1 cellular context compared by ENCODE assay signal in the genomic region with DNA sequence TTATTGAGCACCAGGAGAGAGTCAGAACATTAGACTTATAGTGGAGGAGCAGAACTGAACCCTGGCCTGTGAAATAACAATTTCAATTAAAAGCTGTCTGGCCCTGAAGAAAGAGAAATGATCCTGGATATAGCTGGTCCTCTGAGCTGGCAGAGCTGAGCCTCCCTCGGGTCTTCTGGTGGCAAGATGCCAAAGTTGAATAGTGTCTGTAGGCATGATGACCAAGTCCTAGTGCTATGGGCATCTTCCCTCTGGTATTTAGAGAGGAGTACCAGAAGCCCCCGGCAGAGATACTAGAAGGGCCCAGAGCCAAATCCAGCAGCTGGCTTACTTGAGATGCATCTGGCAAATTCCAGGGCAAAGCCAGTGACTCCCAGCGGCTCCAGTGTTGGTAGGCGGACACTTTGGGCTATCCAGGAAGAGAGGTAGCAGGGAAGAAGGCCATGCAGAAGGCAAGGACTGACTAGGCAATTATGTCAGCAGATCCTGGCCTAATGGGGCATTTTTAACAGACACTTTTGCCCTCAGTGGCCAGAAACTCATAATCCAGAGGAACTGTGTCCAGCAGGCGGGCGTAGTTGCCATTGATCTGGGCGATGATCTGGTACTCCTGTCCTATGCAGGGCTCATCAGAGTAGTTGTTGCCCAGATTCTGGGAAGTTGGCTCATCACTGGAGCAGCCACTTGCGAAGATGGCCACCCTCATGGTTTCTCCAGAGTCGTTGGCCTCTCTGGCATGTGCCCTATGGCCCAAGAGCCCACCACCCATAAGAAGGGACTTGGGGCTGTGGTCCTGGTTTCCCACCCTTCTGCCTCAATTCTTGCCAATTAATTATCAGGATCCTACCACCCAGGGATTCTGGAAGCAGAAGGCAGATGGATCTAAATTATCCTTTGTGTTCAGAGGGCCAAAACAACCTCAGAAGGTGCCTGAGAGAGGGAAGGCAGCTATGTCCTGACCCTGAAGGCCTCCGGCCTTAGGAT.
TF ChIP-seq lines count a peak whose summit lies in the region.

No MANE protein-coding gene starts in this region.

TF ChIP-seq in K562, 482 proteins besides CTCF, POLR2A, EP300 and RAD21 (continued from another document and continues in another):
- TF ChIP-seq ZNF280B (CRISPR knock-in tag; IDR thresholded peaks at IDR 0.05) (0 out of 2 replicates have a peak, but pooled peaks have one; percentile 46), BACH1 (tag; IDR thresholded peaks at IDR 0.05) (no peak), HNRNPLL (IDR thresholded peaks at IDR 0.05; ENCODE audit: low read depth, low read length, poor library complexity, severe bottlenecking) (no peak), SRSF3 (IDR thresholded peaks at IDR 0.05; ENCODE audit: insufficient read depth, low read length) (no peak), HDAC2 (IDR thresholded peaks at IDR 0.05) (no peak), MCM5 (IDR thresholded peaks at IDR 0.05; ENCODE audit: low read depth) (no peak), RFX5 (IDR thresholded peaks at IDR 0.05; ENCODE audit: low read depth, low read length) (no peak), U2AF2 (optimal IDR thresholded peaks at IDR 0.05; ENCODE audit: low read depth, low read length) (no peak), ZKSCAN1 (IDR thresholded peaks at IDR 0.05; ENCODE audit: low read depth, low read length) (no peak), HMG20B (CRISPR knock-in tag; IDR thresholded peaks at IDR 0.05) (peak; percentile 67; the same call in 1 of the 2 replicates), MBD1 (CRISPR knock-in tag; IDR thresholded peaks at IDR 0.05) (no peak), TAF1 (IDR thresholded peaks at IDR 0.05; ENCODE audit: control insufficient read depth, extremely low read depth, insufficient read depth, low read length, severe bottlenecking) (no peak), ZNF3 (CRISPR knock-in tag; IDR thresholded peaks at IDR 0.05) (0 out of 2 replicates have a peak, but pooled peaks have one; percentile 18), MTA2 (IDR thresholded peaks at IDR 0.05; ENCODE audit: low read depth) (no peak), MTA1 (IDR thresholded peaks at IDR 0.05; ENCODE audit: borderline replicate concordance) (no peak), ARHGAP35 (IDR thresholded peaks at IDR 0.05; ENCODE audit: partially characterized antibody) (no peak), THRB (CRISPR knock-in tag; conservative IDR thresholded peaks at IDR 0.05) (peak; percentile 81), PRPF4 (IDR thresholded peaks at IDR 0.05; ENCODE audit: insufficient read depth, low read depth, low read length, poor library complexity, severe bottlenecking) (no peak), USF2 (CRISPR knock-in tag; IDR thresholded peaks at IDR 0.05) (no peak), POLR3G (IDR thresholded peaks at IDR 0.05; ENCODE audit: extremely low read depth, insufficient read length, insufficient replicate concordance) (no peak), ZNF57 (CRISPR knock-in tag; IDR thresholded peaks at IDR 0.05) (peak; percentile 7), NFIC (IDR thresholded peaks at IDR 0.05) (peak; percentile 85), STAT5A (IDR thresholded peaks at IDR 0.05; ENCODE audit: borderline replicate concordance, low read length) (no peak), DACH1 (IDR thresholded peaks at IDR 0.05; ENCODE audit: partially characterized antibody) (no peak)
- TF ChIP-seq, protein P1, sequence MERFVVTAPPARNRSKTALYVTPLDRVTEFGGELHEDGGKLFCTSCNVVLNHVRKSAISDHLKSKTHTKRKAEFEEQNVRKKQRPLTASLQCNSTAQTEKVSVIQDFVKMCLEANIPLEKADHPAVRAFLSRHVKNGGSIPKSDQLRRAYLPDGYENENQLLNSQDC (CRISPR knock-in tag; IDR thresholded peaks at IDR 0.05): no peak
- TF ChIP-seq, protein P2, sequence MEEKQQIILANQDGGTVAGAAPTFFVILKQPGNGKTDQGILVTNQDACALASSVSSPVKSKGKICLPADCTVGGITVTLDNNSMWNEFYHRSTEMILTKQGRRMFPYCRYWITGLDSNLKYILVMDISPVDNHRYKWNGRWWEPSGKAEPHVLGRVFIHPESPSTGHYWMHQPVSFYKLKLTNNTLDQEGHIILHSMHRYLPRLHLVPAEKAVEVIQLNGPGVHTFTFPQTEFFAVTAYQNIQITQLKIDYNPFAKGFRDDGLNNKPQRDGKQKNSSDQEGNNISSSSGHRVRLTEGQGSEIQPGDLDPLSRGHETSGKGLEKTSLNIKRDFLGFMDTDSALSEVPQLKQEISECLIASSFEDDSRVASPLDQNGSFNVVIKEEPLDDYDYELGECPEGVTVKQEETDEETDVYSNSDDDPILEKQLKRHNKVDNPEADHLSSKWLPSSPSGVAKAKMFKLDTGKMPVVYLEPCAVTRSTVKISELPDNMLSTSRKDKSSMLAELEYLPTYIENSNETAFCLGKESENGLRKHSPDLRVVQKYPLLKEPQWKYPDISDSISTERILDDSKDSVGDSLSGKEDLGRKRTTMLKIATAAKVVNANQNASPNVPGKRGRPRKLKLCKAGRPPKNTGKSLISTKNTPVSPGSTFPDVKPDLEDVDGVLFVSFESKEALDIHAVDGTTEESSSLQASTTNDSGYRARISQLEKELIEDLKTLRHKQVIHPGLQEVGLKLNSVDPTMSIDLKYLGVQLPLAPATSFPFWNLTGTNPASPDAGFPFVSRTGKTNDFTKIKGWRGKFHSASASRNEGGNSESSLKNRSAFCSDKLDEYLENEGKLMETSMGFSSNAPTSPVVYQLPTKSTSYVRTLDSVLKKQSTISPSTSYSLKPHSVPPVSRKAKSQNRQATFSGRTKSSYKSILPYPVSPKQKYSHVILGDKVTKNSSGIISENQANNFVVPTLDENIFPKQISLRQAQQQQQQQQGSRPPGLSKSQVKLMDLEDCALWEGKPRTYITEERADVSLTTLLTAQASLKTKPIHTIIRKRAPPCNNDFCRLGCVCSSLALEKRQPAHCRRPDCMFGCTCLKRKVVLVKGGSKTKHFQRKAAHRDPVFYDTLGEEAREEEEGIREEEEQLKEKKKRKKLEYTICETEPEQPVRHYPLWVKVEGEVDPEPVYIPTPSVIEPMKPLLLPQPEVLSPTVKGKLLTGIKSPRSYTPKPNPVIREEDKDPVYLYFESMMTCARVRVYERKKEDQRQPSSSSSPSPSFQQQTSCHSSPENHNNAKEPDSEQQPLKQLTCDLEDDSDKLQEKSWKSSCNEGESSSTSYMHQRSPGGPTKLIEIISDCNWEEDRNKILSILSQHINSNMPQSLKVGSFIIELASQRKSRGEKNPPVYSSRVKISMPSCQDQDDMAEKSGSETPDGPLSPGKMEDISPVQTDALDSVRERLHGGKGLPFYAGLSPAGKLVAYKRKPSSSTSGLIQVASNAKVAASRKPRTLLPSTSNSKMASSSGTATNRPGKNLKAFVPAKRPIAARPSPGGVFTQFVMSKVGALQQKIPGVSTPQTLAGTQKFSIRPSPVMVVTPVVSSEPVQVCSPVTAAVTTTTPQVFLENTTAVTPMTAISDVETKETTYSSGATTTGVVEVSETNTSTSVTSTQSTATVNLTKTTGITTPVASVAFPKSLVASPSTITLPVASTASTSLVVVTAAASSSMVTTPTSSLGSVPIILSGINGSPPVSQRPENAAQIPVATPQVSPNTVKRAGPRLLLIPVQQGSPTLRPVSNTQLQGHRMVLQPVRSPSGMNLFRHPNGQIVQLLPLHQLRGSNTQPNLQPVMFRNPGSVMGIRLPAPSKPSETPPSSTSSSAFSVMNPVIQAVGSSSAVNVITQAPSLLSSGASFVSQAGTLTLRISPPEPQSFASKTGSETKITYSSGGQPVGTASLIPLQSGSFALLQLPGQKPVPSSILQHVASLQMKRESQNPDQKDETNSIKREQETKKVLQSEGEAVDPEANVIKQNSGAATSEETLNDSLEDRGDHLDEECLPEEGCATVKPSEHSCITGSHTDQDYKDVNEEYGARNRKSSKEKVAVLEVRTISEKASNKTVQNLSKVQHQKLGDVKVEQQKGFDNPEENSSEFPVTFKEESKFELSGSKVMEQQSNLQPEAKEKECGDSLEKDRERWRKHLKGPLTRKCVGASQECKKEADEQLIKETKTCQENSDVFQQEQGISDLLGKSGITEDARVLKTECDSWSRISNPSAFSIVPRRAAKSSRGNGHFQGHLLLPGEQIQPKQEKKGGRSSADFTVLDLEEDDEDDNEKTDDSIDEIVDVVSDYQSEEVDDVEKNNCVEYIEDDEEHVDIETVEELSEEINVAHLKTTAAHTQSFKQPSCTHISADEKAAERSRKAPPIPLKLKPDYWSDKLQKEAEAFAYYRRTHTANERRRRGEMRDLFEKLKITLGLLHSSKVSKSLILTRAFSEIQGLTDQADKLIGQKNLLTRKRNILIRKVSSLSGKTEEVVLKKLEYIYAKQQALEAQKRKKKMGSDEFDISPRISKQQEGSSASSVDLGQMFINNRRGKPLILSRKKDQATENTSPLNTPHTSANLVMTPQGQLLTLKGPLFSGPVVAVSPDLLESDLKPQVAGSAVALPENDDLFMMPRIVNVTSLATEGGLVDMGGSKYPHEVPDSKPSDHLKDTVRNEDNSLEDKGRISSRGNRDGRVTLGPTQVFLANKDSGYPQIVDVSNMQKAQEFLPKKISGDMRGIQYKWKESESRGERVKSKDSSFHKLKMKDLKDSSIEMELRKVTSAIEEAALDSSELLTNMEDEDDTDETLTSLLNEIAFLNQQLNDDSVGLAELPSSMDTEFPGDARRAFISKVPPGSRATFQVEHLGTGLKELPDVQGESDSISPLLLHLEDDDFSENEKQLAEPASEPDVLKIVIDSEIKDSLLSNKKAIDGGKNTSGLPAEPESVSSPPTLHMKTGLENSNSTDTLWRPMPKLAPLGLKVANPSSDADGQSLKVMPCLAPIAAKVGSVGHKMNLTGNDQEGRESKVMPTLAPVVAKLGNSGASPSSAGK (IDR thresholded peaks at IDR 0.05): peak; percentile 30; the same call in 1 of the 2 replicates
- TF ChIP-seq, protein P3, sequence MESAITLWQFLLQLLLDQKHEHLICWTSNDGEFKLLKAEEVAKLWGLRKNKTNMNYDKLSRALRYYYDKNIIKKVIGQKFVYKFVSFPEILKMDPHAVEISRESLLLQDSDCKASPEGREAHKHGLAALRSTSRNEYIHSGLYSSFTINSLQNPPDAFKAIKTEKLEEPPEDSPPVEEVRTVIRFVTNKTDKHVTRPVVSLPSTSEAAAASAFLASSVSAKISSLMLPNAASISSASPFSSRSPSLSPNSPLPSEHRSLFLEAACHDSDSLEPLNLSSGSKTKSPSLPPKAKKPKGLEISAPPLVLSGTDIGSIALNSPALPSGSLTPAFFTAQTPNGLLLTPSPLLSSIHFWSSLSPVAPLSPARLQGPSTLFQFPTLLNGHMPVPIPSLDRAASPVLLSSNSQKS (CRISPR knock-in tag; IDR thresholded peaks at IDR 0.05): no peak
